8 cellular contexts compared by ENCODE assay signal in genomic region chr11:9314291-9315077, GRCh38.
DNase-seq lines count a peak whose midpoint lies in the region; ATAC-seq lines count a peak whose summit lies in the region.

TSS of gene TMEM41B (minus strand) at chr11:9314593. CDS start at chr11:9314441, 152 bp downstream.

- ATAC-seq in HG03442 (IDR thresholded peaks at IDR 0.05; ENCODE audit: unreplicated experiment) = peak; percentile 95

- H3K27ac ChIP-seq in cingulate gyrus (ENCODE audit: low read depth, low read length) (peak within 1 kb of the TSS; percentile 96), layer of hippocampus (ENCODE audit: low read depth, low read length) (peak within 1 kb of the TSS; percentile 82)

- DNase-seq in Ammon's horn (ENCODE audit: low spot score) = peak; percentile 97
- peak; percentile 98 for DNase-seq in GM19238 (ENCODE audit: insufficient read length, low spot score)
- peak; percentile 96 to 99 for DNase-seq in NCI-H524 (lab: John Stamatoyannopoulos, UW)
- peak; percentile 98 to 99 for DNase-seq in activated CD4-positive, alpha-beta T cell treated with anti-CD3 and anti-CD28 coated beads for 4 hours
- peak; percentile 99 to 100 for DNase-seq in stimulated activated CD4-positive, alpha-beta T cell treated with anti-CD3 and anti-CD28 coated beads, Interleukin-1b, Interleukin-23, amount 100 ng/mL, for 4 hours (ENCODE audit: low read depth in 2 of 2)

- no peaks in the 10 kb centered on the region for H3K27me3 ChIP-seq in layer of hippocampus (ENCODE audit: control insufficient read depth, insufficient read depth, low read length)

Comparison
In these comparisons a context has a peak if more than half of its experiments do, and no peak if none do; other contexts are left out.
1. Peak in every context shown above with its lines: DNase-seq, ATAC-seq and H3K27ac ChIP-seq.